In the genomic region with DNA sequence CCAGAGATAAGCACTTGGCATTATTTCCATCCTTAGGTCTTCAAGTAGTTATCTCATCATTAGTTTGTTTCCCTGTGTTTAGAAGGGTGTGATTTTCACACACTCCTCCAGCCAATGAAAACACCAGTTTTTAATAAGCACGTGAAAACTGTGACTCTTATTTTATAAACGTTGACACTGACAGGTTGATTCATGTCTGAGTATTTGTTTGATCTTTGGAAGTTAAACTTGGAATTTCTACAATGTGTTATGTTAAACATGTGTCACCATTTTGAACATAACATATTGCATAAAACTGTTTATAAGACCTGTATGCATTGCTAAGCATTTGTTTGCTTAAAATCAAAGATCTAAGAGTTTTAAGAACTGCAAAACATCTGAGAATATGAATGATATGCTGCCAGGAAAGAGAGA, we compare ENCODE assay signal across 15 cellular contexts. TPM values are rescaled to one million over a fixed set of nuclear protein-coding genes. Genes with fewer than 3 reads are reported as not detected.
DNase-seq lines count a peak whose midpoint lies in the region; ATAC-seq, FAIRE-seq and TF ChIP-seq lines count a peak whose summit lies in the region.
"Had no signal": no experiment of that assay in that cellular context is flagged by ENCODE, and none has a peak within 500 bp of the region (broad histone marks: within the 10 kb centered on the region; RNA-seq: fewer than 3 reads in every experiment).

No MANE protein-coding gene starts in this region.

- H3K4me3 ChIP-seq in PC-3 (ENCODE audit: low read length) (no peak overlapping the region), endodermal cell (ENCODE audit: low read length) (peak overlapping the region; percentile 7), HepG2 (replicated peaks in 1 of 3; ENCODE audit: insufficient read depth in 1 of 3, low read depth in 2 of 3, low read length in 3 of 3) (no peak overlapping the region), tibial artery (no peak overlapping the region)
- H3K4me3 ChIP-seq: colonic mucosa had no signal

- no peak for TF ChIP-seq CTCF in PC-3 (conservative IDR thresholded peaks at IDR 0.05; ENCODE audit: low read depth, low read length)
- TF ChIP-seq CTCF in endodermal cell (conservative IDR thresholded peaks at IDR 0.05): no peak
- TF ChIP-seq CTCF in HepG2 (CRISPR knock-in tag; IDR thresholded peaks at IDR 0.05): no peak
- no peak for TF ChIP-seq CTCF in tibial artery (IDR thresholded peaks at IDR 0.05)

- H3K4me2 ChIP-seq in PC-3 (ENCODE audit: low read length) (no peak overlapping the region), HepG2 (ENCODE audit: low read depth, low read length) (peak overlapping the region; percentile 4; the same call in 1 of the 2 replicates)

- H3K9me2 ChIP-seq in PC-3 (replicated peaks; ENCODE audit: low read length): no peaks in the 10 kb centered on the region

- POLR2A ChIA-PET in PC-3 (lab: Charles Lee; ENCODE audit: unreplicated experiment): interaction anchor here (0.9 kb wide), 1 partner anchor 27 kb away, joined by 6 read pairs; the partner anchor contains the start of gene SLC40A1
- POLR2A ChIA-PET in HepG2 (lab: Yijun Ruan, JAX): interaction anchor here (1.2 to 2.9 kb wide), 6 partner anchors 11 to 31 kb away, joined by 3 to 18 read pairs (median 8); partner anchors contain the start of gene SLC40A1

- H3K79me2 ChIP-seq in PC-3 (ENCODE audit: low read length) (no peaks in the 10 kb centered on the region), HepG2 (ENCODE audit: insufficient read depth, low read length) (no peaks in the 10 kb centered on the region)

- 39% methylated on average over 2 of the region's 2 CpGs; no CpG with 5 or more reads in 1 of the 2 experiments for WGBS in endodermal cell (ENCODE audit: insufficient coverage in 1 of 2, insufficient read length in 1 of 2), 2 experiments
- WGBS in HepG2 (ENCODE audit: low lambda C conversion rate): 5% methylated on average over 2 of the region's 2 CpGs

- no peaks in the 10 kb centered on the region for H3K9me3 ChIP-seq in PC-3 (ENCODE audit: low read length)
- H3K9me3 ChIP-seq in endodermal cell (ENCODE audit: control insufficient read depth, low read length): no peaks in the 10 kb centered on the region
- no peaks in the 10 kb centered on the region for H3K9me3 ChIP-seq in HepG2 (ENCODE audit: low read length)
- no peaks in the 10 kb centered on the region for H3K9me3 ChIP-seq in tibial artery
- H3K9me3 ChIP-seq: colonic mucosa had no signal

- no peaks in the 10 kb centered on the region for H3F3A ChIP-seq in PC-3 (ENCODE audit: low read length, unreplicated experiment)

- peaks cover 60% of the 10 kb centered on the region for H3K4me1 Mint-ChIP-seq in endodermal cell
- H3K4me1 Mint-ChIP-seq: activated CD4-positive, alpha-beta T cell treated with anti-CD3 and anti-CD28 coated beads for 36 hours; activated naive CD8-positive, alpha-beta T cell treated with anti-CD3 and anti-CD28 coated beads, Interleukin-2, amount 50 U/mL, for 24 hours had no signal

- no peak for TF ChIP-seq POLR2A in HepG2 (IDR thresholded peaks at IDR 0.05; ENCODE audit: insufficient read depth in 1 of 2, low read depth in 2 of 2, low read length in 2 of 2)

- DNase-seq in PC-3 (peak; percentile 60), endodermal cell (no peak), HepG2 (ENCODE audit: low spot score) (peak; percentile 87), tibial artery (no peak), NCI-H2029 treated with DMSO at 0.1 percent for 48 hours (lab: John Stamatoyannopoulos, UW) (no peak), ACHN (no peak)
- DNase-seq: activated CD4-positive, alpha-beta T cell treated with anti-CD3 and anti-CD28 coated beads for 36 hours; activated naive CD8-positive, alpha-beta T cell treated with anti-CD3 and anti-CD28 coated beads, Interleukin-2, amount 50 U/mL, for 24 hours; colonic mucosa; DND-41; NCI-H2029 had no signal

- no peaks in the 10 kb centered on the region for H3K27me3 Mint-ChIP-seq in endodermal cell (ENCODE audit: insufficient read depth)
- H3K27me3 Mint-ChIP-seq: activated CD4-positive, alpha-beta T cell treated with anti-CD3 and anti-CD28 coated beads for 36 hours; activated naive CD8-positive, alpha-beta T cell treated with anti-CD3 and anti-CD28 coated beads, Interleukin-2, amount 50 U/mL, for 24 hours had no signal

- H3K27ac Mint-ChIP-seq in endodermal cell: peak overlapping the region; percentile 1
- H3K27ac Mint-ChIP-seq: activated CD4-positive, alpha-beta T cell treated with anti-CD3 and anti-CD28 coated beads for 36 hours; activated naive CD8-positive, alpha-beta T cell treated with anti-CD3 and anti-CD28 coated beads, Interleukin-2, amount 50 U/mL, for 24 hours; T-helper 1 cell treated with Interleukin-12 subunit alpha and Interleukin-12 subunit beta and Interleukin-4 antibody, amounts not matched to agents 30 μg/mL and 1 μg/mL, for 36 hours had no signal

- no peaks in the 10 kb centered on the region for H3K27me3 ChIP-seq in PC-3 (ENCODE audit: low read length)
- H3K27me3 ChIP-seq in endodermal cell (ENCODE audit: control insufficient read depth, insufficient read depth, low read length, poor library complexity, severe bottlenecking): no peaks in the 10 kb centered on the region
- H3K27me3 ChIP-seq in HepG2 (ENCODE audit: control insufficient read depth in 1 of 2, insufficient read depth in 2 of 2, low read length in 2 of 2): no peaks in the 10 kb centered on the region
- H3K27me3 ChIP-seq in tibial artery: no peaks in the 10 kb centered on the region
- H3K27me3 ChIP-seq: colonic mucosa had no signal

- BruUV-seq in PC-3 (replicated peaks; lab: Mats Ljungman, UMichigan) (no TSS peak), HepG2 (replicated peaks; lab: Mats Ljungman, UMichigan) (no TSS peak)

- no peak for TF ChIP-seq RAD21 in HepG2 (CRISPR knock-in tag; IDR thresholded peaks at IDR 0.05)

- no peaks in the 10 kb centered on the region for H3K9me3 Mint-ChIP-seq in endodermal cell
- H3K9me3 Mint-ChIP-seq: activated naive CD8-positive, alpha-beta T cell treated with anti-CD3 and anti-CD28 coated beads, Interleukin-2, amount 50 U/mL, for 24 hours; T-helper 1 cell treated with Interleukin-12 subunit alpha and Interleukin-12 subunit beta and Interleukin-4 antibody, amounts not matched to agents 30 μg/mL and 1 μg/mL, for 36 hours had no signal

- H3K36me3 ChIP-seq in PC-3 (ENCODE audit: low read depth, low read length) (no peaks in the 10 kb centered on the region), endodermal cell (ENCODE audit: control insufficient read depth, insufficient read depth, low read length) (no peaks in the 10 kb centered on the region), HepG2 (replicated peaks in 1 of 2; ENCODE audit: control insufficient read depth in 1 of 2, insufficient read depth in 2 of 2, low read length in 2 of 2) (no peaks in the 10 kb centered on the region), tibial artery (no peaks in the 10 kb centered on the region)
- H3K36me3 ChIP-seq: colonic mucosa had no signal

- CTCF ChIA-PET in PC-3 (lab: Charles Lee) (no interaction called here), HepG2 (lab: Yijun Ruan, JAX; ENCODE audit: low intra/inter-chr PET ratio, low total read pairs) (no interaction called here)

- H3K27ac ChIP-seq in PC-3 (ENCODE audit: low read length): peak overlapping the region; percentile 60
- H3K27ac ChIP-seq in endodermal cell (ENCODE audit: low read depth, low read length): no peak overlapping the region
- H3K27ac ChIP-seq in HepG2 (ENCODE audit: extremely low read length, insufficient read depth, low read length): peak overlapping the region; percentile 49
- H3K27ac ChIP-seq in tibial artery: peak overlapping the region; percentile 79 to 85
- H3K27ac ChIP-seq: C4-2B, colonic mucosa had no signal

- peak; percentile 48 for ATAC-seq in PC-3
- ATAC-seq in HepG2: peak; percentile 22
- ATAC-seq in GM18870 (IDR thresholded peaks at IDR 0.05; ENCODE audit: unreplicated experiment): no peak
- ATAC-seq in HG03097 (IDR thresholded peaks at IDR 0.05; ENCODE audit: low FRiP score, unreplicated experiment): no peak
- ATAC-seq: activated CD4-positive, alpha-beta T cell treated with anti-CD3 and anti-CD28 coated beads for 36 hours; activated naive CD8-positive, alpha-beta T cell treated with anti-CD3 and anti-CD28 coated beads, Interleukin-2, amount 50 U/mL, for 24 hours had no signal

- no peak for FAIRE-seq in HepG2 (lab: Jason Lieb, UNC)

- peaks cover 47% of the 10 kb centered on the region for H3K4me1 ChIP-seq in PC-3 (ENCODE audit: insufficient read depth, low read length)
- H3K4me1 ChIP-seq in endodermal cell (ENCODE audit: control insufficient read depth, insufficient read depth, low read length): peaks cover 8% of the 10 kb centered on the region
- H3K4me1 ChIP-seq in HepG2 (ENCODE audit: insufficient read depth, low read length): peaks cover 82% of the 10 kb centered on the region
- peaks cover 0 to 98% (median 52%) of the 10 kb centered on the region in 4 donors for H3K4me1 ChIP-seq in tibial artery
- H3K4me1 ChIP-seq: colonic mucosa had no signal

- no peaks in the 10 kb centered on the region for H3K36me3 Mint-ChIP-seq in endodermal cell (ENCODE audit: low read depth)

- no peak overlapping the region for H3K4me3 Mint-ChIP-seq in endodermal cell
- H3K4me3 Mint-ChIP-seq: activated CD4-positive, alpha-beta T cell treated with anti-CD3 and anti-CD28 coated beads for 36 hours; activated naive CD8-positive, alpha-beta T cell treated with anti-CD3 and anti-CD28 coated beads, Interleukin-2, amount 50 U/mL, for 24 hours; T-helper 1 cell treated with Interleukin-12 subunit alpha and Interleukin-12 subunit beta and Interleukin-4 antibody, amounts not matched to agents 30 μg/mL and 1 μg/mL, for 36 hours had no signal

- in situ Hi-C loops in HepG2 (cut with HindIII; ENCODE audit: extremely low pct_ligation_motif_present, low pct_unique_long_range_greater_than_20kb) (no loop called here), ACHN (cut with HindIII; ENCODE audit: low pct_ligation_motif_present, low pct_unique_long_range_greater_than_20kb, low sequenced_read_pairs) (no loop called here)

- no peak overlapping the region for H3K9ac ChIP-seq in PC-3 (ENCODE audit: low read length)
- H3K9ac ChIP-seq in endodermal cell (ENCODE audit: extremely low read depth, low read length, poor library complexity, severe bottlenecking): no peak overlapping the region
- no peak overlapping the region for H3K9ac ChIP-seq in HepG2 (ENCODE audit: insufficient read depth, low read depth, low read length)

- TF ChIP-seq EP300 in HepG2 (IDR thresholded peaks at IDR 0.05; ENCODE audit: low read depth in 2 of 2, low read length in 2 of 2) (peak in 1 of 2 experiments; percentile 90; a peak in 2 of 4 replicates), HepG2 (CRISPR knock-in tag; IDR thresholded peaks at IDR 0.05; ENCODE audit: borderline replicate concordance) (peak; percentile 71; the same call in 1 of the 2 replicates)

- H4K20me1 ChIP-seq in PC-3 (ENCODE audit: low read length) (no peaks in the 10 kb centered on the region), HepG2 (ENCODE audit: insufficient read depth, low read length) (no peaks in the 10 kb centered on the region)

- H2AFZ ChIP-seq in PC-3 (ENCODE audit: low read length) (no peak overlapping the region), HepG2 (ENCODE audit: low read length) (no peak overlapping the region)

- intact Hi-C loops in PC-3 (cut with micrococcal nuclease) (no loop called here), HepG2 (cut with micrococcal nuclease; ENCODE audit: unreplicated experiment) (loop anchor here (2.0 kb wide), 1 partner anchor 22 kb away; no protein-coding TSS in a partner anchor), tibial artery (cut with DNase I; ENCODE audit: low total_unique reads) (loop anchor here (10.0 kb wide), 1 partner anchor 368 kb away; no protein-coding TSS in a partner anchor)

RNA-seq across cellular contexts. Expression of gene SLC40A1, which starts 27.6 kb away (rescaled TPM):
- total RNA-seq in PC-3 (2014; rRNA removed) (1.7 and 13.4 TPM in 2 replicates), endodermal cell (10 to 100 TPM; 74.1 to 96.8 TPM), HepG2 (2016; rRNA removed; fragmentation: Illumina TruSeq; extraction: Trizol) (10.6 and 19.2 TPM in 2 replicates)
- polyA plus RNA-seq in endodermal cell (2013, experiment 1 of 2): 12.3 TPM
- polyA plus RNA-seq in endodermal cell (2013, experiment 2 of 2): 14.1 TPM
- total RNA-seq in HepG2 (2016; cell fraction: cytosol; rRNA removed; fragmentation: Illumina TruSeq; extraction: Trizol; ENCODE audit: low read depth): 2.5 and 3.1 TPM in 2 replicates
- 10.6 and 17.6 TPM in 2 replicates for total RNA-seq in HepG2 (2016; cell fraction: insoluble cytoplasmic fraction; rRNA removed; fragmentation: Illumina TruSeq; extraction: Trizol)
- 20.1 and 24.4 TPM in 2 replicates for total RNA-seq in HepG2 (2016; cell fraction: membrane; rRNA removed; fragmentation: Illumina TruSeq; extraction: Trizol)
- 9.0 and 10.7 TPM in 2 replicates for total RNA-seq in HepG2 (2016; cell fraction: nucleus; rRNA removed; fragmentation: Illumina TruSeq; extraction: Trizol)
- polyA plus RNA-seq in HepG2 (2011; rRNA removed): 21.4 and 24.9 TPM in 2 replicates
- polyA plus RNA-seq in HepG2 (2011; cell fraction: cytosol; rRNA removed): 14.9 and 22.6 TPM in 2 replicates
- polyA plus RNA-seq in HepG2 (2011; cell fraction: nucleus; rRNA removed): 12.3 and 12.6 TPM in 2 replicates
- polyA plus RNA-seq in HepG2 (2012): 35.5 and 45.2 TPM in 2 replicates
- polyA plus RNA-seq in HepG2 (2016; cell fraction: cytosol; fragmentation: Illumina TruSeq; extraction: Trizol; ENCODE audit: low read depth): 3.4 and 3.6 TPM in 2 replicates
- polyA plus RNA-seq in HepG2 (2016; cell fraction: insoluble cytoplasmic fraction; fragmentation: Illumina TruSeq; extraction: Trizol; ENCODE audit: low read depth): 19.5 and 21.2 TPM in 2 replicates
- 19.1 and 22.9 TPM in 2 replicates for polyA plus RNA-seq in HepG2 (2016; cell fraction: membrane; fragmentation: Illumina TruSeq; extraction: Trizol; ENCODE audit: low read depth)
- polyA plus RNA-seq in HepG2 (2016; cell fraction: nucleus; fragmentation: Illumina TruSeq; extraction: Trizol; ENCODE audit: insufficient read depth, low read depth): 12.8 and 14.3 TPM in 2 replicates
- 0.47 and 45.0 TPM in 2 replicates for polyA minus RNA-seq in HepG2 (2011; rRNA and poly(A)+ RNA removed; ENCODE audit: low replicate concordance)
- 26.4 and 29.2 TPM in 2 replicates for polyA minus RNA-seq in HepG2 (2011; cell fraction: cytosol; rRNA and poly(A)+ RNA removed)
- polyA minus RNA-seq in HepG2 (2011; cell fraction: nucleus; rRNA and poly(A)+ RNA removed): 33.1 and 37.5 TPM in 2 replicates

Comparison
In these comparisons a context has a peak if more than half of its experiments do, and no peak if none do; other contexts are left out.
1. ATAC-seq: peak in PC-3 (single experiment) and HepG2 (single experiment); none in GM18870 (single experiment) and HG03097 (single experiment).
2. DNase-seq: peak in PC-3 (single experiment) and HepG2 (single experiment); none in endodermal cell (single experiment), tibial artery (0 of 2), NCI-H2029 treated with DMSO at 0.1 percent for 48 hours (single experiment) and ACHN (single experiment).